Comparison of ENCODE assay signal across 23 cellular contexts in genomic region chr4:7312691-7313090, GRCh38.
"Had no signal": no experiment of that assay in that cellular context is flagged by ENCODE, and none has a peak within 500 bp of the region (broad histone marks: within the 10 kb centered on the region; RNA-seq: fewer than 3 reads in every experiment).

No MANE protein-coding gene starts in this region.

- H3K36me3 ChIP-seq: brain microvascular endothelial cell had no signal

- H3K4me1 Mint-ChIP-seq: activated B cell treated with CpG ODN at 0.5 μM for 24 hours; activated CD4-positive, alpha-beta T cell treated with anti-CD3 and anti-CD28 coated beads, Interleukin-2, amount 10 ng/mL, durations not matched to agents 7 days and 5 days had no signal

- DNase-seq: activated B cell treated with CpG ODN at 0.5 μM for 24 hours; activated CD4-positive, alpha-beta memory T cell treated with anti-CD3 and anti-CD28 coated beads for 36 hours; activated CD4-positive, alpha-beta T cell treated with anti-CD3 and anti-CD28 coated beads for 1 hour; activated CD4-positive, alpha-beta T cell treated with anti-CD3 and anti-CD28 coated beads, Interleukin-2, amount 10 ng/mL, durations not matched to agents 7 days and 5 days; activated CD8-positive, alpha-beta memory T cell treated with anti-CD3 and anti-CD28 coated beads for 24 hours; activated effector memory CD4-positive, alpha-beta T cell treated with anti-CD3 and anti-CD28 coated beads, Interleukin-2, amount 50 U/mL, for 16 hours; activated naive CD4-positive, alpha-beta T cell treated with anti-CD3 and anti-CD28 coated beads for 36 hours; activated T-cell treated with anti-CD3 and anti-CD28 coated beads, Interleukin-2, amount 50 U/mL, for 4 hours; brain microvascular endothelial cell; Kasumi-1; KBM-7; NCI-H1105 treated with DMSO at 0.1 percent for 48 hours; NCI-H1436 treated with DMSO at 0.1 percent for 48 hours; NCI-H187; NCI-H2081; NCI-H510A treated with DMSO at 0.1 percent for 48 hours; NCI-H69; NK-92 treated with Interleukin-12 subunit alpha and Interleukin-12 subunit beta, amount 100 ng/mL, for 24 hours; PC-3; SIG-M5; T-helper 2 cell; T1000 had no signal

- H3K27me3 Mint-ChIP-seq: activated B cell treated with CpG ODN at 0.5 μM for 24 hours; activated CD4-positive, alpha-beta T cell treated with anti-CD3 and anti-CD28 coated beads, Interleukin-2, amount 10 ng/mL, durations not matched to agents 7 days and 5 days had no signal

- H3K36me3 Mint-ChIP-seq: activated CD4-positive, alpha-beta memory T cell treated with anti-CD3 and anti-CD28 coated beads for 36 hours; activated naive CD8-positive, alpha-beta T cell had no signal

- H3K27ac ChIP-seq: brain microvascular endothelial cell had no signal

- H3K4me3 Mint-ChIP-seq: activated B cell treated with CpG ODN at 0.5 μM for 24 hours; activated CD4-positive, alpha-beta memory T cell treated with anti-CD3 and anti-CD28 coated beads for 36 hours; activated CD4-positive, alpha-beta T cell treated with anti-CD3 and anti-CD28 coated beads, Interleukin-2, amount 10 ng/mL, durations not matched to agents 7 days and 5 days; activated naive CD4-positive, alpha-beta T cell treated with anti-CD3 and anti-CD28 coated beads for 36 hours; activated naive CD8-positive, alpha-beta T cell; activated T-cell treated with anti-CD3 and anti-CD28 coated beads, Interleukin-2, amount 50 U/mL, for 4 hours had no signal

- ATAC-seq: activated T-cell treated with anti-CD3 and anti-CD28 coated beads, Interleukin-2, amount 50 U/mL, for 4 hours; PC-3 had no signal

- H3K9me3 Mint-ChIP-seq: activated B cell treated with CpG ODN at 0.5 μM for 24 hours; activated CD4-positive, alpha-beta memory T cell treated with anti-CD3 and anti-CD28 coated beads for 36 hours; activated CD4-positive, alpha-beta T cell treated with anti-CD3 and anti-CD28 coated beads, Interleukin-2, amount 10 ng/mL, durations not matched to agents 7 days and 5 days; activated naive CD4-positive, alpha-beta T cell treated with anti-CD3 and anti-CD28 coated beads for 36 hours; activated T-cell treated with anti-CD3 and anti-CD28 coated beads, Interleukin-2, amount 50 U/mL, for 4 hours had no signal

- H3K27ac Mint-ChIP-seq: activated B cell treated with CpG ODN at 0.5 μM for 24 hours; activated CD4-positive, alpha-beta memory T cell treated with anti-CD3 and anti-CD28 coated beads for 36 hours; activated CD4-positive, alpha-beta T cell treated with anti-CD3 and anti-CD28 coated beads, Interleukin-2, amount 10 ng/mL, durations not matched to agents 7 days and 5 days; activated naive CD4-positive, alpha-beta T cell treated with anti-CD3 and anti-CD28 coated beads for 36 hours; activated naive CD8-positive, alpha-beta T cell had no signal
